In genomic region chr11:112593440-112593839, GRCh38 we compare ENCODE assay signal across 15 cellular contexts.
DNase-seq lines count a peak whose midpoint lies in the region; ATAC-seq, FAIRE-seq and TF ChIP-seq lines count a peak whose summit lies in the region.
"Had no signal": no experiment of that assay in that cellular context is flagged by ENCODE, and none has a peak within 500 bp of the region (broad histone marks: within the 10 kb centered on the region; RNA-seq: fewer than 3 reads in every experiment).

No MANE protein-coding gene starts in this region.

- RAD21 ChIA-PET in GM12878 (lab: Charles Lee; ENCODE audit: unreplicated experiment) = interaction anchor here (0.6 to 1.6 kb wide), 6 partner anchors 22 to 195 kb away, joined by 3 to 6 read pairs (median 3); no protein-coding TSS in a partner anchor

- no peak overlapping the region for H3K4ac ChIP-seq in neuronal stem cell (ENCODE audit: low read length)

- H3K36me3 ChIP-seq in GM12878 (ENCODE audit: control insufficient read depth in 2 of 2, insufficient read depth in 2 of 2, low read length in 1 of 2) = no peaks in the 10 kb centered on the region
- no peaks in the 10 kb centered on the region for H3K36me3 ChIP-seq in neuronal stem cell (replicated peaks in 1 of 2; ENCODE audit: control insufficient read depth in 2 of 2, insufficient read depth in 2 of 2, low read length in 2 of 2)
- H3K36me3 ChIP-seq: BLaER1 treated with 17β-estradiol and CSF1 and Interleukin-3, amounts not matched to agents 10 nM and 100 nM; HAP-1 had no signal

- TF ChIP-seq RAD21 in GM12878 (IDR thresholded peaks at IDR 0.05; ENCODE audit: insufficient read depth, low read depth, low read length) = no peak

- TF ChIP-seq CTCF in GM12878 (IDR thresholded peaks at IDR 0.05 in 2 of 3, conservative IDR thresholded peaks at IDR 0.05 in 1 of 3; ENCODE audit: control insufficient read depth in 2 of 3, extremely low read depth in 1 of 3, insufficient read depth in 1 of 3, low read depth in 3 of 3, low read length in 3 of 3) (no peak), GM13977 (IDR thresholded peaks at IDR 0.05; ENCODE audit: extremely low read depth, insufficient read depth, missing control alignments) (no peak)

- POLR2A ChIA-PET in GM12878 (lab: Charles Lee) = no interaction called here

- H3K79me2 ChIP-seq in GM12878 (ENCODE audit: control insufficient read depth, insufficient read depth, low read length) = no peaks in the 10 kb centered on the region

- H3K4me3 ChIP-seq in GM12878 (no peak overlapping the region), neuronal stem cell (ENCODE audit: low read length in 2 of 2) (no peak overlapping the region)
- H3K4me3 ChIP-seq: BLaER1 treated with 17β-estradiol and CSF1 and Interleukin-3, amounts not matched to agents 10 nM and 100 nM; HAP-1 had no signal

- no peaks in the 10 kb centered on the region for H3K79me1 ChIP-seq in neuronal stem cell (ENCODE audit: low read depth, low read length)

- no peak overlapping the region for H2BK12ac ChIP-seq in neuronal stem cell (ENCODE audit: low read length)

- peak; percentile 70 for ATAC-seq in GM18868 (IDR thresholded peaks at IDR 0.05; ENCODE audit: unreplicated experiment)
- ATAC-seq in HG02852 (IDR thresholded peaks at IDR 0.05; ENCODE audit: unreplicated experiment) = peak; percentile 67
- peak; percentile 55; the same call in 2 of the 3 replicates for ATAC-seq in GM12878
- no peak for ATAC-seq in HG02678 (IDR thresholded peaks at IDR 0.05; ENCODE audit: unreplicated experiment)

- H3K27me3 ChIP-seq in GM12878 (replicated peaks in 1 of 2; ENCODE audit: control insufficient read depth in 2 of 2, insufficient read depth in 2 of 2, low read length in 1 of 2) (no peaks in the 10 kb centered on the region; a peak in 1 of 4 replicates), neuronal stem cell (ENCODE audit: control insufficient read depth in 3 of 3, insufficient read depth in 3 of 3, low read depth in 1 of 3, low read length in 3 of 3) (no peaks in the 10 kb centered on the region)
- H3K27me3 ChIP-seq: BLaER1 treated with 17β-estradiol and CSF1 and Interleukin-3, amounts not matched to agents 10 nM and 100 nM had no signal

- no peak overlapping the region for H4K91ac ChIP-seq in neuronal stem cell (ENCODE audit: low read depth, low read length, poor library complexity)

- in situ Hi-C loops in GM12878 (cut with MboI) (no loop called here), GM13977 (cut with MboI; ENCODE audit: low pct_unique_long_range_greater_than_20kb, low sequenced_read_pairs, unreplicated experiment) (loop anchor here (25.0 kb wide), 1 partner anchor 694 kb away; no protein-coding TSS in a partner anchor)

- no peak overlapping the region for H3K27ac ChIP-seq in GM12878 (ENCODE audit: control insufficient read depth, insufficient read depth)
- H3K27ac ChIP-seq in neuronal stem cell (replicated peaks; ENCODE audit: low read length) = no peak overlapping the region
- H3K27ac ChIP-seq: BLaER1 treated with 17β-estradiol and CSF1 and Interleukin-3, amounts not matched to agents 10 nM and 100 nM; HL-60 had no signal

- TF ChIP-seq POLR2A in GM12891 (IDR thresholded peaks at IDR 0.05; ENCODE audit: low read depth, low read length) (no peak), GM12878 (IDR thresholded peaks at IDR 0.05; ENCODE audit: low read depth, low read length) (no peak)

- WGBS in GM12878 (ENCODE audit: insufficient coverage, insufficient replicate concordance, low lambda C conversion rate, missing lambda C conversion rate) = 3% methylated on average over 2 of the region's 2 CpGs
- WGBS in neuronal stem cell (ENCODE audit: extremely low coverage in 2 of 2, insufficient read length in 2 of 2, insufficient replicate concordance in 1 of 2), 2 donors = 100% methylated on average over 1 of the region's 2 CpGs; no CpG with 5 or more reads in 1 of the 2 donors

- H3K18ac ChIP-seq in neuronal stem cell (ENCODE audit: low read length) = no peak overlapping the region

- no peaks in the 10 kb centered on the region for H4K20me1 ChIP-seq in GM12878 (ENCODE audit: control insufficient read depth, insufficient read depth)
- H4K20me1 ChIP-seq: BLaER1 treated with 17β-estradiol and CSF1 and Interleukin-3, amounts not matched to agents 10 nM and 100 nM had no signal

- H2BK120ac ChIP-seq in neuronal stem cell (ENCODE audit: low read depth, low read length) = no peak overlapping the region

- no peak overlapping the region for H2AFZ ChIP-seq in GM12878 (ENCODE audit: control insufficient read depth, low read depth, low read length)
- no peak overlapping the region for H2AFZ ChIP-seq in neuronal stem cell (ENCODE audit: low read length)

- intact Hi-C loops in GM12878 (cut with micrococcal nuclease; ENCODE audit: unreplicated experiment) = no loop called here

- H3K14ac ChIP-seq in neuronal stem cell (ENCODE audit: low read length) = no peak overlapping the region

- TF ChIP-seq EP300 in GM12878 (IDR thresholded peaks at IDR 0.05; ENCODE audit: borderline replicate concordance in 1 of 2, control insufficient read depth in 1 of 2, low read depth in 2 of 2, low read length in 2 of 2) = no peak

- peak overlapping the region; percentile 30; the same call in 1 of the 2 replicates for H3K4me2 ChIP-seq in GM12878 (ENCODE audit: control insufficient read depth, insufficient read depth)
- H3K4me2 ChIP-seq in neuronal stem cell (ENCODE audit: insufficient read depth, low read length, poor library complexity, severe bottlenecking) = no peak overlapping the region
- H3K4me2 ChIP-seq: BLaER1 treated with 17β-estradiol and CSF1 and Interleukin-3, amounts not matched to agents 10 nM and 100 nM had no signal

- H3K9me3 ChIP-seq in GM12878 (replicated peaks; ENCODE audit: control insufficient read depth, insufficient read depth, low read length) = no peaks in the 10 kb centered on the region; the same call in 2 of the 3 replicates
- no peaks in the 10 kb centered on the region for H3K9me3 ChIP-seq in neuronal stem cell (replicated peaks in 1 of 2; ENCODE audit: control insufficient read depth in 2 of 2, insufficient read depth in 1 of 2, low read depth in 1 of 2, low read length in 2 of 2)
- H3K9me3 ChIP-seq: BLaER1 treated with 17β-estradiol and CSF1 and Interleukin-3, amounts not matched to agents 10 nM and 100 nM; HAP-1 had no signal

- H3K4me1 ChIP-seq in GM12878 (ENCODE audit: control insufficient read depth, insufficient read depth, low read length) (peaks cover 10% of the 10 kb centered on the region), neuronal stem cell (ENCODE audit: control insufficient read depth in 2 of 2, insufficient read depth in 1 of 2, low read depth in 1 of 2, low read length in 2 of 2) (peaks cover 0 to 6% of the 10 kb centered on the region in 2 donors)
- H3K4me1 ChIP-seq: BLaER1 treated with 17β-estradiol and CSF1 and Interleukin-3, amounts not matched to agents 10 nM and 100 nM; HAP-1 had no signal

- peak; percentile 9 for FAIRE-seq in GM12891 (lab: Jason Lieb, UNC)
- no peak for FAIRE-seq in GM12878 (lab: Jason Lieb, UNC)
- FAIRE-seq: H1 had no signal

- H3K23ac ChIP-seq in neuronal stem cell (ENCODE audit: low read depth, low read length, poor library complexity) = no peak overlapping the region

- SMC1A ChIA-PET in GM12878 (lab: Charles Lee; ENCODE audit: uncharacterized antibody, unreplicated experiment) = interaction anchor here (0.8 to 2.7 kb wide), 10 partner anchors 11 to 232 kb away, joined by 3 to 15 read pairs (median 4); no protein-coding TSS in a partner anchor

- H4K8ac ChIP-seq in neuronal stem cell (ENCODE audit: low read depth, low read length) = no peak overlapping the region

- no TSS peak for BruUV-seq in GM12878 (replicated peaks; lab: Mats Ljungman, UMichigan)

- H2AK5ac ChIP-seq in neuronal stem cell (ENCODE audit: low read depth, low read length) = no peak overlapping the region

- CTCF ChIA-PET in GM12878 (lab: Yijun Ruan, JAX) = interaction anchor here (1.1 to 6.5 kb wide), 7 partner anchors 8 to 696 kb away, joined by 3 to 116 read pairs (median 3); no protein-coding TSS in a partner anchor

- DNase-seq in GM12891 (ENCODE audit: insufficient read length, low spot score) = no peak
- no peak for DNase-seq in GM12878 (ENCODE audit: low read depth, low spot score)
- DNase-seq in GM13977 (ENCODE audit: low spot score) = no peak
- no peak for DNase-seq in neuronal stem cell (ENCODE audit: low spot score)
- DNase-seq: ACHN; CD4-positive, CD25-positive, alpha-beta regulatory T cell; DMS53; MM.1S had no signal

- H3K9ac ChIP-seq in GM12878 (ENCODE audit: control insufficient read depth, insufficient read depth, low read length) = no peak overlapping the region
- H3K9ac ChIP-seq in neuronal stem cell (ENCODE audit: low read depth, low read length, poor library complexity) = no peak overlapping the region
- H3K9ac ChIP-seq: BLaER1 treated with 17β-estradiol and CSF1 and Interleukin-3, amounts not matched to agents 10 nM and 100 nM had no signal

- H2BK5ac ChIP-seq in neuronal stem cell (ENCODE audit: low read length) = no peak overlapping the region

- no peak overlapping the region for H2BK15ac ChIP-seq in neuronal stem cell (ENCODE audit: low read length)

TF ChIP-seq in GM12891, 5 proteins besides CTCF, POLR2A, EP300 and RAD21:
- TF ChIP-seq POLR2AphosphoS5 (IDR thresholded peaks at IDR 0.05; ENCODE audit: low read depth, low read length) = no peak
- peak; percentile 64 for TF ChIP-seq SPI1 (IDR thresholded peaks at IDR 0.05; ENCODE audit: low read depth, low read length)
- no peak for TF ChIP-seq TAF1 (IDR thresholded peaks at IDR 0.05; ENCODE audit: low read depth, low read length)

TF ChIP-seq in GM12878, 131 proteins besides CTCF, POLR2A, EP300 and RAD21:
- TF ChIP-seq SPI1 (IDR thresholded peaks at IDR 0.05; ENCODE audit: borderline replicate concordance, insufficient read depth, low read depth, low read length) (peak; percentile 57; the same call in 1 of the 2 replicates), BHLHE40 (IDR thresholded peaks at IDR 0.05; ENCODE audit: borderline replicate concordance in 1 of 2, low read depth in 2 of 2, low read length in 1 of 2) (no peak)
